ENCODE assay signal across 1 cellular context in the genomic region with DNA sequence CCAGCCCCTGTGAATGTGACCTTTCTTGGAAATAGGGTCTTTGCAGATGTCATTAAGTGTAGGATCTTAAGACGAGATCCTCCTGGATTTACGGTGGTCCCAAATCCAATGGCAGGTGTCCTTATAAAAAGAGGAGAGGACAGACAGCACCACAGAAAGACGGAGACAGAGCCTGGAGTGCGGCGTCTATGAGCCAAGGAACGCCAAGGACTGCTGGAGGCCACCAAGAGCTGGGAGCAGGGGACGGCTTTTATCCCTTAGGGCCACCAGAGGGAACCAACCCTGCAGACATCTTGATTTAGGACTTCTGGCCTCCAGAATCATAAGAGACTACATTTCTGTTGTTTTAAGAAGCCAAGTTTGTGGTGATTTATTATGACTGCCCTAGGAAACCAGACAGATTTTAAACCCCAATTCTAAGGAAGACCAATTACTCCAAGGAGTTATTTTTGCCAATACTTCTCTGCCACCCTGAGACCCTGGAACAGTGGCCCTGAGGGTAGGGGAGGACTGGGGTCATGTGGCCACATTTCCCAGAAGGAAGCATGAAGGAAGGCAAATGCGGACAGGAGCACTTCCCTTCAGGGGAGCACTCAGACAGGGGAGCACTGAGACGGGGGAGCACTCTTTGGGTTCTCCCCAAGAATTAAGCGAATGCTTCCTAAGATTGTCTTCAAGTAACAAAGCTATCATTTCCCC.
TF ChIP-seq lines count a peak whose summit lies in the region.

No MANE protein-coding gene starts in this region.

TF ChIP-seq in SK-N-SH treated with all-trans-retinoic acid at 6 μM for 48 hours, 23 proteins besides CTCF, POLR2A, EP300 and RAD21 (continued from another document):
- TF ChIP-seq TOX (CRISPR knock-in tag; IDR thresholded peaks at IDR 0.05; ENCODE audit: borderline replicate concordance) (no peak), ZNF565 (CRISPR knock-in tag; conservative IDR thresholded peaks at IDR 0.05; ENCODE audit: low read depth) (no peak), ZNF8 (CRISPR knock-in tag; IDR thresholded peaks at IDR 0.05) (no peak), RARB (CRISPR knock-in tag; IDR thresholded peaks at IDR 0.05) (no peak), ESRRG (CRISPR knock-in tag; IDR thresholded peaks at IDR 0.05) (no peak), CSDC2 (CRISPR knock-in tag; IDR thresholded peaks at IDR 0.05) (no peak)
- TF ChIP-seq, protein P1, sequence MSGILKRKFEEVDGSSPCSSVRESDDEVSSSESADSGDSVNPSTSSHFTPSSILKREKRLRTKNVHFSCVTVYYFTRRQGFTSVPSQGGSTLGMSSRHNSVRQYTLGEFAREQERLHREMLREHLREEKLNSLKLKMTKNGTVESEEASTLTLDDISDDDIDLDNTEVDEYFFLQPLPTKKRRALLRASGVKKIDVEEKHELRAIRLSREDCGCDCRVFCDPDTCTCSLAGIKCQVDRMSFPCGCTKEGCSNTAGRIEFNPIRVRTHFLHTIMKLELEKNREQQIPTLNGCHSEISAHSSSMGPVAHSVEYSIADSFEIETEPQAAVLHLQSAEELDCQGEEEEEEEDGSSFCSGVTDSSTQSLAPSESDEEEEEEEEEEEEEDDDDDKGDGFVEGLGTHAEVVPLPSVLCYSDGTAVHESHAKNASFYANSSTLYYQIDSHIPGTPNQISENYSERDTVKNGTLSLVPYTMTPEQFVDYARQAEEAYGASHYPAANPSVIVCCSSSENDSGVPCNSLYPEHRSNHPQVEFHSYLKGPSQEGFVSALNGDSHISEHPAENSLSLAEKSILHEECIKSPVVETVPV (CRISPR knock-in tag; IDR thresholded peaks at IDR 0.05), result no peak
